In genomic region chr19:28827382-28827781, GRCh38 we compare ENCODE assay signal across 8 cellular contexts.
"Had no signal": no experiment of that assay in that cellular context is flagged by ENCODE, and none has a peak within 500 bp of the region (broad histone marks: within the 10 kb centered on the region; RNA-seq: fewer than 3 reads in every experiment).

No MANE protein-coding gene starts in this region.

- ATAC-seq: GM12878 had no signal

- DNase-seq: GDM1, GF-D8 had no signal

- FAIRE-seq: G401.6, GM12878, GM12891, GM12892, GM18507, GM19239 had no signal

- H3K4me3 ChIP-seq: GM12878 had no signal
